9 cellular contexts compared by ENCODE assay signal in the genomic region with DNA sequence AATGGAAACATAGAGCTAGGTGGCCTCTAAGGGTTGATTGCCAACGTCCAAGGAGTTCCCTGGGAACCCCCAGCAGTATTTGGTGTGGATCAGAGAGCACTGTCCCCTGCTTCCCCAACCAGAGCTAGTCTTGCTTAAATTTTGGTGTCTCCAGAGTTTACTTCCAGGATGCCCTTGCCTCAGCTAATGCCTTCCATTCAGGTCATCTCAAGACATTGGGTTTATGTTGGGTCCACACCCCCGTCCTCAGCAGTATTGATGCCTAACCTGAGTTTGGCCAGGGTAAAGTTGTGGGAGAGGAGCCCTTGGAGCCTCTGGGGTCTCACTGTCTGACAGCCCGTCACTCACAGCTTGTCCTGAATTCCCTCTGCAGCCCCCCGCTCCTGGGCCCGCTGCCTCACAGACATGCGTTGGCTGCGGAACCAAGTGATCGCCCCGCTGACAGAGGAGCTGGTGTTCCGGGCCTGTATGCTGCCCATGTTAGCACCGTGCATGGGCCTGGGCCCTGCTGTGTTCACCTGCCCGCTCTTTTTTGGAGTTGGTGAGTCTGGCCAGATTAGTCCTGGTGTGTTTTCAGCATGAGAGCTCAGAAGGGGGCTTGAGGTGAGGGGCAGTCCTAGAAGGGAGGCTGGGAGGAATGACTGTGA. TPM values are rescaled to one million over a fixed set of nuclear protein-coding genes. Genes with fewer than 3 reads are reported as not detected.
DNase-seq lines count a peak whose midpoint lies in the region; ATAC-seq and TF ChIP-seq lines count a peak whose summit lies in the region.
"Had no signal": no experiment of that assay in that cellular context is flagged by ENCODE, and none has a peak within 500 bp of the region (broad histone marks: within the 10 kb centered on the region; RNA-seq: fewer than 3 reads in every experiment).

No MANE protein-coding gene starts in this region.

- no peaks in the 10 kb centered on the region for H3K27me3 Mint-ChIP-seq in activated naive CD8-positive, alpha-beta T cell treated with anti-CD3 and anti-CD28 coated beads for 36 hours
- no peaks in the 10 kb centered on the region for H3K27me3 Mint-ChIP-seq in type B pancreatic cell

- peaks cover 40% of the 10 kb centered on the region for H3K4me1 Mint-ChIP-seq in activated naive CD8-positive, alpha-beta T cell treated with anti-CD3 and anti-CD28 coated beads for 36 hours
- H3K4me1 Mint-ChIP-seq in type B pancreatic cell (ENCODE audit: unreplicated experiment), result peaks cover 21% of the 10 kb centered on the region

- H3K27me3 ChIP-seq in heart right ventricle, result no peaks in the 10 kb centered on the region
- H3K27me3 ChIP-seq in right atrium auricular region, result no peaks in the 10 kb centered on the region
- no peaks in the 10 kb centered on the region for H3K27me3 ChIP-seq in right lobe of liver

- peak overlapping the region; percentile 98 for H3K4me3 Mint-ChIP-seq in activated naive CD8-positive, alpha-beta T cell treated with anti-CD3 and anti-CD28 coated beads for 36 hours
- peak overlapping the region; percentile 94 for H3K4me3 Mint-ChIP-seq in type B pancreatic cell

- no peak for DNase-seq in heart right ventricle
- DNase-seq in right atrium auricular region (ENCODE audit: low spot score), result no peak
- no peak for DNase-seq in activated naive CD8-positive, alpha-beta T cell treated with anti-CD3 and anti-CD28 coated beads for 36 hours
- peak; percentile 36 to 60 (median 53) for DNase-seq in right lobe of liver
- DNase-seq in type B pancreatic cell (ENCODE audit: extremely low spot score, unreplicated experiment), result no peak
- no peak for DNase-seq in COLO829 (ENCODE audit: low spot score)
- no peak for DNase-seq in occipital lobe (lab: John Stamatoyannopoulos, UW)
- no peak for DNase-seq in NCI-H2081 treated with DMSO at 0.1 percent for 48 hours (lab: John Stamatoyannopoulos, UW)
- DNase-seq: dermis blood vessel endothelial cell had no signal

- H3K27ac ChIP-seq in heart right ventricle (peak overlapping the region in 1 of 10 donors; percentile 97), right atrium auricular region (no peak overlapping the region), right lobe of liver (peak overlapping the region in 2 of 3 donors; percentile 6 to 90)

- H3K9me3 ChIP-seq in heart right ventricle, result no peaks in the 10 kb centered on the region
- H3K9me3 ChIP-seq in right atrium auricular region, result no peaks in the 10 kb centered on the region
- no peaks in the 10 kb centered on the region for H3K9me3 ChIP-seq in right lobe of liver

- ATAC-seq in heart right ventricle (no peak), right lobe of liver (peak in 2 of 4 donors; percentile 1 to 2)

- H3K4me3 ChIP-seq in heart right ventricle (peak overlapping the region in 6 of 10 donors; percentile 85 to 93 (median 88)), right atrium auricular region (no peak overlapping the region), right lobe of liver (peak overlapping the region in 1 of 3 donors; percentile 94)

- TF ChIP-seq CTCF in heart right ventricle (IDR thresholded peaks at IDR 0.05) (no peak), right atrium auricular region (IDR thresholded peaks at IDR 0.05) (no peak), right lobe of liver (IDR thresholded peaks at IDR 0.05) (no peak), type B pancreatic cell (conservative IDR thresholded peaks at IDR 0.05) (no peak)

- H3K4me1 ChIP-seq in heart right ventricle, result peaks cover 9 to 41% (median 24%) of the 10 kb centered on the region in 9 donors
- peaks cover 0 to 38% of the 10 kb centered on the region in 2 donors for H3K4me1 ChIP-seq in right atrium auricular region
- H3K4me1 ChIP-seq in right lobe of liver, result peaks cover 0 to 27% (median 3%) of the 10 kb centered on the region in 4 donors

- H3K36me3 ChIP-seq in heart right ventricle (peaks cover 0 to 51% (median 6%) of the 10 kb centered on the region in 9 donors), right atrium auricular region (peaks cover 27% of the 10 kb centered on the region), right lobe of liver (peaks cover 0 to 22% (median 10%) of the 10 kb centered on the region in 4 donors)

- intact Hi-C loops in heart right ventricle (cut with DNase I), result loop anchor here in 1 of 10 donors (10.0 kb wide), 1 partner anchor 270 kb away; no protein-coding TSS in a partner anchor
- intact Hi-C loops in right lobe of liver (cut with DNase I), result no loop called here

- 88 to 91% methylated on average over 12 of the region's 12 CpGs for WGBS in heart right ventricle, 2 donors
- WGBS in right lobe of liver (ENCODE audit: insufficient coverage, low coverage, low lambda C conversion rate, missing lambda C conversion rate), result 80% methylated on average over 1 of the region's 12 CpGs

- H3K9me3 Mint-ChIP-seq in activated naive CD8-positive, alpha-beta T cell treated with anti-CD3 and anti-CD28 coated beads for 36 hours, result no peaks in the 10 kb centered on the region
- H3K9me3 Mint-ChIP-seq in type B pancreatic cell, result no peaks in the 10 kb centered on the region

- peaks cover 22% of the 10 kb centered on the region for H3K36me3 Mint-ChIP-seq in activated naive CD8-positive, alpha-beta T cell treated with anti-CD3 and anti-CD28 coated beads for 36 hours
- H3K36me3 Mint-ChIP-seq in type B pancreatic cell, result peaks cover 4% of the 10 kb centered on the region

- H3K27ac Mint-ChIP-seq in activated naive CD8-positive, alpha-beta T cell treated with anti-CD3 and anti-CD28 coated beads for 36 hours, result peak overlapping the region; percentile 94
- peak overlapping the region; percentile 92 for H3K27ac Mint-ChIP-seq in type B pancreatic cell

- TF ChIP-seq POLR2A in right lobe of liver (IDR thresholded peaks at IDR 0.05), result no peak

RNA-seq across cellular contexts. Expression of gene RCE1, which starts 1.4 kb away (rescaled TPM):
- 1 to 10 TPM; 2.5 to 7.5 (median 4.9) TPM for total RNA-seq in heart right ventricle
- polyA plus RNA-seq in heart right ventricle, result 1 to 10 TPM; 3.4 to 9.2 TPM
- 1 to 10 TPM; 6.4 to 8.1 TPM for total RNA-seq in right atrium auricular region
- 10 to 100 TPM; 26.8 to 31.1 TPM for total RNA-seq in activated naive CD8-positive, alpha-beta T cell treated with anti-CD3 and anti-CD28 coated beads for 36 hours
- 1 to 10 TPM; 3.1 to 7.7 (median 4.5) TPM for total RNA-seq in right lobe of liver
- 25.0 and 29.9 TPM in 2 replicates for total RNA-seq in type B pancreatic cell (ENCODE audit: low replicate concordance)
- total RNA-seq in occipital lobe, result 12.2 TPM

RNA-seq across cellular contexts. Expression of gene LRFN4, which starts 12.2 kb away (rescaled TPM):
- 10 to 100 TPM in 9 of 10 donors, 1 to 10 TPM in 1; 9.1 to 20.7 (median 13.6) TPM for total RNA-seq in heart right ventricle
- 10 to 100 TPM; 13.7 to 33.1 TPM for polyA plus RNA-seq in heart right ventricle
- total RNA-seq in right atrium auricular region, result 10 to 100 TPM in 1 of 2 donors, 1 to 10 TPM in 1; 8.6 to 13.2 TPM
- 10 to 100 TPM; 36.3 to 37.8 TPM for total RNA-seq in activated naive CD8-positive, alpha-beta T cell treated with anti-CD3 and anti-CD28 coated beads for 36 hours
- 1 to 10 TPM in 3 of 6 experiments, under 1 TPM in 3; 0.48 to 4.7 (median 1.1) TPM for total RNA-seq in right lobe of liver
- total RNA-seq in type B pancreatic cell (ENCODE audit: low replicate concordance), result 10.1 and 28.5 TPM in 2 replicates
- total RNA-seq in occipital lobe, result 47.7 TPM

Comparison
In these comparisons a context has a peak if more than half of its experiments do, and no peak if none do; other contexts are left out.
1. H3K4me3 ChIP-seq: peak in heart right ventricle (6 of 10); none in right atrium auricular region (0 of 2).
2. DNase-seq: peak in right lobe of liver (3 of 3); none in heart right ventricle (0 of 2), right atrium auricular region (single experiment), activated naive CD8-positive, alpha-beta T cell treated with anti-CD3 and anti-CD28 coated beads for 36 hours (single experiment), type B pancreatic cell (single experiment), COLO829 (single experiment), occipital lobe (single experiment) and NCI-H2081 treated with DMSO at 0.1 percent for 48 hours (single experiment).
3. H3K27ac ChIP-seq: peak in right lobe of liver (2 of 3); none in right atrium auricular region (0 of 2).